Comparison of ENCODE assay signal across 8 cellular contexts in the genomic region with DNA sequence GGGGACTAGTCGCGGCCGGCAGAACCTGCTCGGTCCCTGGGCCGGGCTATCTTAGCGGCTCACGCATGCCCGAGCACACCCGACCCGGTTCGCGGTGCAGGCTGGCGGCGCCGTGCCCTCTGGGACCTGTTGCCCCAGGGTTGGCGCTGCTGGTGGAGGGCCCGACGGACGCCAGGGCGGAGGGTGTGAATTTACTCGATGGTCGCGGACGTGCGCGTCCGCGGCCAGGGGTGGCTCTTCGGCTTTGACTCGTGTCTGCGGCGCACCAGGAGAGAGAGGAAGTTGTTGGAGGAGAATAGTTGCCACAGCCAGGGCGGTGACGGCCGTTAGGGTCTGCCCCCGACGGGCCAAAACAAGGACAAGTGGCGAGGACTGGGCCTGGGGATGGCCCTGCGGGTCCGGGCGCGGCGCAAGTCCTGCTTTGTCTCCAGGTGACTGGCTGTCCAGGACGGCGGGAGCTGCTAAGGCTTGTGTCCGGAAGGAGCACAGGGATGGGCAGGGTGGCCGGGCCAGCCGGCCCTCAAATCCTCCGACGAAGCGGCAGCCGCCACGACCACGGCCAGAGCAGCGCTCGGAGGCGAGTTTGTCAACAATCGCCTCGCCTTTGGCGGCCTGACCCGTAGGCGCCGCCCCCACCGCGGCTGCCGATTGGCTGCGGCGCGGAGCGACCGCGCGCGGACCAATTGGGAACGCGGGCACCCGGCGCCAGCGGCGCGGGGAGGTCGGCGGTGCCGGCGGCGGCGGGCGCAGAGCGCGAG. TPM values are rescaled to one million over a fixed set of nuclear protein-coding genes. Genes with fewer than 3 reads are reported as not detected.
DNase-seq lines count a peak whose midpoint lies in the region; ATAC-seq, FAIRE-seq and TF ChIP-seq lines count a peak whose summit lies in the region.

No MANE protein-coding gene starts in this region.

- H3K4me3 ChIP-seq in GM12878, result peak overlapping the region; percentile 80

- no peak for TF ChIP-seq CTCF in GM12878 (IDR thresholded peaks at IDR 0.05 in 2 of 3, conservative IDR thresholded peaks at IDR 0.05 in 1 of 3; ENCODE audit: control insufficient read depth in 2 of 3, extremely low read depth in 1 of 3, insufficient read depth in 1 of 3, low read depth in 3 of 3, low read length in 3 of 3)

- peak; percentile 70 for DNase-seq in NCI-H146 treated with DMSO at 0.1 percent for 48 hours (lab: John Stamatoyannopoulos, UW; ENCODE audit: unreplicated experiment)
- peak; percentile 63 for DNase-seq in T-helper 22 cell (ENCODE audit: low read depth)
- no peak for DNase-seq in GM12878 (ENCODE audit: low read depth, low spot score)
- DNase-seq in hypothalamus (lab: John Stamatoyannopoulos, UW), result peak in 50 of 51 donors; percentile 26 to 89 (median 76)
- peak; percentile 93 for DNase-seq in retina
- DNase-seq in NK-92 treated with Interleukin-12 subunit alpha and Interleukin-12 subunit beta, amount 100 ng/mL, for 24 hours (lab: John Stamatoyannopoulos, UW), result no peak

- SMC1A ChIA-PET in GM12878 (lab: Charles Lee; ENCODE audit: uncharacterized antibody, unreplicated experiment), result interaction anchor here (1.0 to 2.6 kb wide), 2 partner anchors 73 to 97 kb away, joined by 3 to 10 read pairs; no protein-coding TSS in a partner anchor

- H2AFZ ChIP-seq in GM12878 (ENCODE audit: control insufficient read depth, low read depth, low read length), result peak overlapping the region; percentile 59

- BruUV-seq in GM12878 (replicated peaks; lab: Mats Ljungman, UMichigan), result TSS peak; percentile 73

- no peak for FAIRE-seq in GM12878 (lab: Jason Lieb, UNC)

- CTCF ChIA-PET in GM12878 (lab: Yijun Ruan, JAX), result interaction anchor here (1.2 kb wide), 1 partner anchor 46 kb away, joined by 3 read pairs; no protein-coding TSS in a partner anchor

- no peak for TF ChIP-seq RAD21 in GM12878 (IDR thresholded peaks at IDR 0.05; ENCODE audit: insufficient read depth, low read depth, low read length)

- H3K9ac ChIP-seq in GM12878 (ENCODE audit: control insufficient read depth, insufficient read depth, low read length), result peak overlapping the region; percentile 53; the same call in 1 of the 2 replicates

- under 1% methylated on average over 55 of the region's 90 CpGs for WGBS in GM12878 (ENCODE audit: insufficient coverage, insufficient replicate concordance, low lambda C conversion rate, missing lambda C conversion rate)

- H3K79me2 ChIP-seq in GM12878 (ENCODE audit: control insufficient read depth, insufficient read depth, low read length), result peaks cover 12% of the 10 kb centered on the region

- peaks cover 7 to 28% of the 10 kb centered on the region in 2 experiments for H3K27me3 ChIP-seq in GM12878 (replicated peaks in 1 of 2; ENCODE audit: control insufficient read depth in 2 of 2, insufficient read depth in 2 of 2, low read length in 1 of 2)

- POLR2A ChIA-PET in GM12878 (lab: Charles Lee), result no interaction called here

- peaks cover 0 to 4% of the 10 kb centered on the region in 2 experiments; a peak in 2 of 4 replicates for H3K36me3 ChIP-seq in GM12878 (ENCODE audit: control insufficient read depth in 2 of 2, insufficient read depth in 2 of 2, low read length in 1 of 2)

- no peak overlapping the region for H3K27ac ChIP-seq in GM12878 (ENCODE audit: control insufficient read depth, insufficient read depth)

- intact Hi-C loops in GM12878 (cut with micrococcal nuclease; ENCODE audit: unreplicated experiment), result loop anchor here (2.0 to 10.0 kb wide), 2 partner anchors 73 to 333 kb away; no protein-coding TSS in a partner anchor

- ATAC-seq in GM18498 (IDR thresholded peaks at IDR 0.05; ENCODE audit: unreplicated experiment) (peak; percentile 54), HG02852 (IDR thresholded peaks at IDR 0.05; ENCODE audit: unreplicated experiment) (peak; percentile 54), GM12878 (peak; percentile 70)

- no peaks in the 10 kb centered on the region; the same call in 1 of the 2 replicates for H4K20me1 ChIP-seq in GM12878 (ENCODE audit: control insufficient read depth, insufficient read depth)

- in situ Hi-C loops in GM12878 (cut with MboI), result no loop called here

- RAD21 ChIA-PET in GM12878 (lab: Charles Lee; ENCODE audit: unreplicated experiment), result interaction anchor here (1.4 to 2.4 kb wide), 6 partner anchors 35 to 75 kb away, joined by 5 to 41 read pairs (median 8); no protein-coding TSS in a partner anchor

- TF ChIP-seq EP300 in GM12878 (IDR thresholded peaks at IDR 0.05; ENCODE audit: borderline replicate concordance in 1 of 2, control insufficient read depth in 1 of 2, low read depth in 2 of 2, low read length in 2 of 2), result no peak

- H3K4me2 ChIP-seq in GM12878 (ENCODE audit: control insufficient read depth, insufficient read depth), result peak overlapping the region; percentile 81

- TF ChIP-seq POLR2A in GM12878 (IDR thresholded peaks at IDR 0.05; ENCODE audit: low read depth, low read length), result 0 out of 2 replicates have a peak, but pooled peaks have one; percentile 24

- H3K9me3 ChIP-seq in GM12878 (replicated peaks; ENCODE audit: control insufficient read depth, insufficient read depth, low read length), result no peaks in the 10 kb centered on the region; the same call in 2 of the 3 replicates

- H3K4me1 ChIP-seq in GM12878 (ENCODE audit: control insufficient read depth, insufficient read depth, low read length), result peaks cover 24% of the 10 kb centered on the region

TF ChIP-seq in GM12878, 131 proteins besides CTCF, POLR2A, EP300 and RAD21 (continues in another document):
- no peak; the same call in none of the 2 replicates for TF ChIP-seq DPF2 (IDR thresholded peaks at IDR 0.05)
- TF ChIP-seq, protein P1, sequence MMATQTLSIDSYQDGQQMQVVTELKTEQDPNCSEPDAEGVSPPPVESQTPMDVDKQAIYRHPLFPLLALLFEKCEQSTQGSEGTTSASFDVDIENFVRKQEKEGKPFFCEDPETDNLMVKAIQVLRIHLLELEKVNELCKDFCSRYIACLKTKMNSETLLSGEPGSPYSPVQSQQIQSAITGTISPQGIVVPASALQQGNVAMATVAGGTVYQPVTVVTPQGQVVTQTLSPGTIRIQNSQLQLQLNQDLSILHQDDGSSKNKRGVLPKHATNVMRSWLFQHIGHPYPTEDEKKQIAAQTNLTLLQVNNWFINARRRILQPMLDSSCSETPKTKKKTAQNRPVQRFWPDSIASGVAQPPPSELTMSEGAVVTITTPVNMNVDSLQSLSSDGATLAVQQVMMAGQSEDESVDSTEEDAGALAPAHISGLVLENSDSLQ (IDR thresholded peaks at IDR 0.05), result peak; percentile 79
- TF ChIP-seq, protein P2, sequence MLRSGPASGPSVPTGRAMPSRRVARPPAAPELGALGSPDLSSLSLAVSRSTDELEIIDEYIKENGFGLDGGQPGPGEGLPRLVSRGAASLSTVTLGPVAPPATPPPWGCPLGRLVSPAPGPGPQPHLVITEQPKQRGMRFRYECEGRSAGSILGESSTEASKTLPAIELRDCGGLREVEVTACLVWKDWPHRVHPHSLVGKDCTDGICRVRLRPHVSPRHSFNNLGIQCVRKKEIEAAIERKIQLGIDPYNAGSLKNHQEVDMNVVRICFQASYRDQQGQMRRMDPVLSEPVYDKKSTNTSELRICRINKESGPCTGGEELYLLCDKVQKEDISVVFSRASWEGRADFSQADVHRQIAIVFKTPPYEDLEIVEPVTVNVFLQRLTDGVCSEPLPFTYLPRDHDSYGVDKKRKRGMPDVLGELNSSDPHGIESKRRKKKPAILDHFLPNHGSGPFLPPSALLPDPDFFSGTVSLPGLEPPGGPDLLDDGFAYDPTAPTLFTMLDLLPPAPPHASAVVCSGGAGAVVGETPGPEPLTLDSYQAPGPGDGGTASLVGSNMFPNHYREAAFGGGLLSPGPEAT (IDR thresholded peaks at IDR 0.05; ENCODE audit: low read depth), result no peak
- peak; percentile 48; the same call in 1 of the 2 replicates for TF ChIP-seq MXI1 (IDR thresholded peaks at IDR 0.05; ENCODE audit: low read depth, low read length)
- TF ChIP-seq, protein P3, sequence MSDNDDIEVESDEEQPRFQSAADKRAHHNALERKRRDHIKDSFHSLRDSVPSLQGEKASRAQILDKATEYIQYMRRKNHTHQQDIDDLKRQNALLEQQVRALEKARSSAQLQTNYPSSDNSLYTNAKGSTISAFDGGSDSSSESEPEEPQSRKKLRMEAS (IDR thresholded peaks at IDR 0.05; ENCODE audit: low read depth, low read length), result peak; percentile 53

RNA-seq across cellular contexts. Expression of a gene that starts 1.3 kb away (rescaled TPM):
- total RNA-seq in GM12878 (2013; cell fraction: nucleolus; rRNA removed), result 23.2 and 32.3 TPM in 2 replicates
- total RNA-seq in GM12878 (2014; rRNA removed) (0.60 and 1.0 TPM in 2 replicates), GM12878 (2014; rRNA removed; fragmentation: Illumina TruSeq; extraction: Trizol) (0.88 and 1.2 TPM in 2 replicates), GM12878 (2021) (2.5 and 4.8 TPM in 2 replicates)
- 3.3 TPM for polyA plus RNA-seq in GM12878 (2011; ENCODE audit: low read depth)
- polyA plus RNA-seq in GM12878 (2011; rRNA removed) (9.5 and 10.1 TPM in 2 replicates), GM12878 (2014; fragmentation: Illumina TruSeq; extraction: Trizol) (3.3 and 3.6 TPM in 2 replicates), GM12878 (2014; fragmentation: Nextera tagmentation; extraction: Ambion mirVana) (under 1 TPM; 0.29 to 0.64 TPM), GM12878 (2014; rRNA removed) (1.8 and 2.9 TPM in 2 replicates), GM12878 (2016; fragmentation: Nextera tagmentation; extraction: Ambion mirVana) (under 1 TPM; 0.63 to 0.90 TPM)
- 9.0 and 15.4 TPM in 2 replicates for polyA plus RNA-seq in GM12878 (2011; cell fraction: cytosol; rRNA removed)
- polyA plus RNA-seq in GM12878 (2011; cell fraction: nucleus; rRNA removed), result 20.8 and 25.6 TPM in 2 replicates
- 4.1 and 6.3 TPM in 2 replicates for polyA plus RNA-seq in GM12878 (2012)
- 11.8 and 11.9 TPM in 2 replicates for polyA minus RNA-seq in GM12878 (2011; rRNA and poly(A)+ RNA removed)
- 7.2 and 16.8 TPM in 2 replicates for polyA minus RNA-seq in GM12878 (2011; cell fraction: cytosol; rRNA and poly(A)+ RNA removed)
- 22.4 and 45.4 TPM in 2 replicates for polyA minus RNA-seq in GM12878 (2011; cell fraction: nucleus; rRNA and poly(A)+ RNA removed)

Comparison
In these comparisons a context has a peak if more than half of its experiments do, and no peak if none do; other contexts are left out.
1. DNase-seq: peak in NCI-H146 treated with DMSO at 0.1 percent for 48 hours (single experiment), T-helper 22 cell (single experiment), hypothalamus (50 of 51) and retina (single experiment); none in GM12878 (single experiment) and NK-92 treated with Interleukin-12 subunit alpha and Interleukin-12 subunit beta, amount 100 ng/mL, for 24 hours (single experiment).
2. Peak in every context shown above with its lines, with median percentiles within 50 percentile points of each other: ATAC-seq.